In genomic region chr11:64165842-64166635, GRCh38 we compare ENCODE assay signal across 8 cellular contexts. TPM values are rescaled to one million over a fixed set of nuclear protein-coding genes. Genes with fewer than 3 reads are reported as not detected.
DNase-seq lines count a peak whose midpoint lies in the region; ATAC-seq and TF ChIP-seq lines count a peak whose summit lies in the region.

TSS of gene MACROD1 (minus strand) at chr11:64166113. CDS start at chr11:64165994, 119 bp downstream.

- peaks cover 1% of the 10 kb centered on the region for H3K36me3 Mint-ChIP-seq in progenitor cell of endocrine pancreas (ENCODE audit: insufficient read depth)

- in situ Hi-C loops in G401 (cut with HindIII; ENCODE audit: low sequenced_read_pairs): loop anchor here (10.0 kb wide), 1 partner anchor 161 kb away; no protein-coding TSS in a partner anchor

- TF ChIP-seq CTCF in heart right ventricle (IDR thresholded peaks at IDR 0.05): no peak
- no peak for TF ChIP-seq CTCF in progenitor cell of endocrine pancreas (IDR thresholded peaks at IDR 0.05; ENCODE audit: unreplicated experiment)
- TF ChIP-seq CTCF in upper lobe of right lung (IDR thresholded peaks at IDR 0.05): no peak

- intact Hi-C loops in heart right ventricle (cut with DNase I) (no loop called here), upper lobe of right lung (cut with DNase I) (no loop called here)

- H3K27me3 Mint-ChIP-seq in progenitor cell of endocrine pancreas: no peaks in the 10 kb centered on the region

- H3K4me1 ChIP-seq in heart right ventricle (peaks cover 3 to 24% (median 22%) of the 10 kb centered on the region in 9 donors), upper lobe of right lung (peaks cover 8% of the 10 kb centered on the region)

- H3K4me3 Mint-ChIP-seq in progenitor cell of endocrine pancreas (ENCODE audit: low read depth): peak within 1 kb of the TSS; percentile 82

- peak within 1 kb of the TSS; percentile 69 to 97 (median 82) for H3K4me3 ChIP-seq in heart right ventricle
- peak within 1 kb of the TSS; percentile 78 for H3K4me3 ChIP-seq in upper lobe of right lung

- peak; percentile 79 for ATAC-seq in HG02571 (IDR thresholded peaks at IDR 0.05; ENCODE audit: unreplicated experiment)
- ATAC-seq in heart right ventricle: peak; percentile 83 to 93 (median 87)
- peak; percentile 95 for ATAC-seq in upper lobe of right lung

- DNase-seq in G401 (ENCODE audit: low spot score) (peak; percentile 78), NCI-H1092 treated with DMSO at 0.1 percent for 48 hours (lab: John Stamatoyannopoulos, UW) (peak; percentile 85), SW480 (ENCODE audit: low spot score) (peak; percentile 93), heart right ventricle (peak; percentile 81 to 88), progenitor cell of endocrine pancreas (ENCODE audit: low spot score, unreplicated experiment) (peak; percentile 80), upper lobe of right lung (peak; percentile 96)

- H3K27ac Mint-ChIP-seq in progenitor cell of endocrine pancreas: peak within 1 kb of the TSS; percentile 99

- H3K36me3 ChIP-seq in heart right ventricle (no peaks in the 10 kb centered on the region), upper lobe of right lung (no peaks in the 10 kb centered on the region)

- H3K27ac ChIP-seq in adipose tissue (ENCODE audit: low read depth, low read length): no peak within 1 kb of the TSS
- H3K27ac ChIP-seq in heart right ventricle: peak within 1 kb of the TSS; percentile 66 to 91 (median 85)
- H3K27ac ChIP-seq in upper lobe of right lung: peak within 1 kb of the TSS; percentile 76

- peaks cover 7% of the 10 kb centered on the region for H3K4me1 Mint-ChIP-seq in progenitor cell of endocrine pancreas (ENCODE audit: low read depth)

- WGBS in adipose tissue, 3 donors: 0 to 1% (median 0%) methylated on average over 87 to 92 of the region's 92 CpGs
- WGBS in heart right ventricle, 2 donors: 1% methylated on average over 84 to 92 of the region's 92 CpGs

- H3K9me3 ChIP-seq in heart right ventricle: no peaks in the 10 kb centered on the region
- no peaks in the 10 kb centered on the region for H3K9me3 ChIP-seq in upper lobe of right lung

- H3K27me3 ChIP-seq in heart right ventricle: no peaks in the 10 kb centered on the region
- H3K27me3 ChIP-seq in upper lobe of right lung: no peaks in the 10 kb centered on the region

- no peaks in the 10 kb centered on the region for H3K9me3 Mint-ChIP-seq in progenitor cell of endocrine pancreas (ENCODE audit: low read depth)

RNA-seq across cellular contexts. Expression of gene MACROD1, which starts in this region (rescaled TPM):
- 85.0 and 93.2 TPM in 2 replicates for total RNA-seq in G401 (2014; rRNA removed; shearing (Covaris generic))
- 10 to 100 TPM; 27.6 to 66.7 (median 38.7) TPM for polyA plus RNA-seq in adipose tissue
- total RNA-seq in heart right ventricle: 100 to 1,000 TPM in 8 of 10 donors, 10 to 100 TPM in 2; 86.2 to 134 (median 115) TPM
- polyA plus RNA-seq in heart right ventricle: 100 to 1,000 TPM in 1 of 2 donors, 10 to 100 TPM in 1; 77.6 to 497 TPM
- total RNA-seq in progenitor cell of endocrine pancreas: 28.0 and 30.6 TPM in 2 replicates
- total RNA-seq in upper lobe of right lung: 15.8 TPM
